In the genomic region with DNA sequence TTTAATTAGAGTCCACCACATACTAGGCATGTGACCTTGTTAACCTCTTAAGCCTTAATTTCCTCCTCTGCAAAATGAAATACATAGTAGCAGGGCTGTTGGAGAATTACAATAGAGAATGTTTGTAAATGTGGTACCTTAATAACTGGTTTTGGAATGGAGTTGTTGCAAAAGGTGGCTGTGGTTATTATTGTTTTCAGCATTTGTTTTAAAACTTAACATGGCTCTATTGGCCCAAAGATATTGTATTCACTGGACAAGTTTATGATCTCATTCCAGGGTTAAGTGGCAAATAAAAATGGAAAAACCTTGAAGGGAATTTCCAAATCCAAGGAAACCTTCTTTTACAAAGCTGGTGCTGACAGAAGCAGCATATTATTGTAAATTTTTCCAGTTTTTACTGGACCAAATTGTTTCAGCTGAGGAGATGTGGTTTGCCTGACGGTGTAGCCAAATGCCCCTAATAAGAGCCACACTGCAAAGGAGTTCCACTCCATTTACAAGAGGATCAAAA, we compare ENCODE assay signal across 1 cellular context.
TF ChIP-seq lines count a peak whose summit lies in the region.

No MANE protein-coding gene starts in this region.

TF ChIP-seq in IMR-90, 13 proteins besides CTCF, POLR2A, EP300 and RAD21 (continued from another document):
- no peak for TF ChIP-seq MAZ (IDR thresholded peaks at IDR 0.05; ENCODE audit: borderline replicate concordance, low read depth, low read length)
- TF ChIP-seq RCOR1 (IDR thresholded peaks at IDR 0.05; ENCODE audit: insufficient replicate concordance, low read length), result no peak
- no peak for TF ChIP-seq USF2 (IDR thresholded peaks at IDR 0.05; ENCODE audit: low read depth, low read length)
- TF ChIP-seq SMC3 (IDR thresholded peaks at IDR 0.05; ENCODE audit: low read depth, low read length), result no peak
- TF ChIP-seq NFE2L2 (IDR thresholded peaks at IDR 0.05; ENCODE audit: low read depth, low read length), result no peak
TF ChIP-seq in IMR-90: peak in this region for 0.
